ENCODE assay signal across 1 cellular context in genomic region chr14:34537677-34538009, GRCh38.
TF ChIP-seq lines count a peak whose summit lies in the region.

No MANE protein-coding gene starts in this region.

TF ChIP-seq in K562, 482 proteins besides CTCF, POLR2A, EP300 and RAD21 (continued from another document):
- TF ChIP-seq CHD7 (IDR thresholded peaks at IDR 0.05; ENCODE audit: low read depth, low read length): no peak
- no peak for TF ChIP-seq CBX2 (IDR thresholded peaks at IDR 0.05; ENCODE audit: insufficient read depth, low read length, poor library complexity, severe bottlenecking)
- no peak for TF ChIP-seq NFRKB (IDR thresholded peaks at IDR 0.05; ENCODE audit: low read depth)
- TF ChIP-seq GTF2B (IDR thresholded peaks at IDR 0.05; ENCODE audit: extremely low read depth, insufficient read length): no peak
- no peak for TF ChIP-seq ZNF384 (IDR thresholded peaks at IDR 0.05; ENCODE audit: low read depth, low read length)
- TF ChIP-seq CBFA2T3 (IDR thresholded peaks at IDR 0.05): no peak
- no peak for TF ChIP-seq ATF3 (IDR thresholded peaks at IDR 0.05)
- no peak for TF ChIP-seq ATF3 (CRISPR knock-in tag; conservative IDR thresholded peaks at IDR 0.05)
- TF ChIP-seq ZBTB17 (CRISPR knock-in tag; IDR thresholded peaks at IDR 0.05): no peak
- TF ChIP-seq EGR1 (conservative IDR thresholded peaks at IDR 0.05): no peak
- no peak for TF ChIP-seq PRMT5 (CRISPR knock-in tag; IDR thresholded peaks at IDR 0.05)
- TF ChIP-seq, protein P1, sequence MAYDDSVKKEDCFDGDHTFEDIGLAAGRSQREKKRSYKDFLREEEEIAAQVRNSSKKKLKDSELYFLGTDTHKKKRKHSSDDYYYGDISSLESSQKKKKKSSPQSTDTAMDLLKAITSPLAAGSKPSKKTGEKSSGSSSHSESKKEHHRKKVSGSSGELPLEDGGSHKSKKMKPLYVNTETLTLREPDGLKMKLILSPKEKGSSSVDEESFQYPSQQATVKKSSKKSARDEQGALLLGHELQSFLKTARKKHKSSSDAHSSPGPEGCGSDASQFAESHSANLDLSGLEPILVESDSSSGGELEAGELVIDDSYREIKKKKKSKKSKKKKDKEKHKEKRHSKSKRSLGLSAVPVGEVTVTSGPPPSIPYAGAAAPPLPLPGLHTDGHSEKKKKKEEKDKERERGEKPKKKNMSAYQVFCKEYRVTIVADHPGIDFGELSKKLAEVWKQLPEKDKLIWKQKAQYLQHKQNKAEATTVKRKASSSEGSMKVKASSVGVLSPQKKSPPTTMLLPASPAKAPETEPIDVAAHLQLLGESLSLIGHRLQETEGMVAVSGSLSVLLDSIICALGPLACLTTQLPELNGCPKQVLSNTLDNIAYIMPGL (CRISPR knock-in tag; IDR thresholded peaks at IDR 0.05): no peak
TF ChIP-seq in K562: peak in this region for 0.
